In the genomic region with DNA sequence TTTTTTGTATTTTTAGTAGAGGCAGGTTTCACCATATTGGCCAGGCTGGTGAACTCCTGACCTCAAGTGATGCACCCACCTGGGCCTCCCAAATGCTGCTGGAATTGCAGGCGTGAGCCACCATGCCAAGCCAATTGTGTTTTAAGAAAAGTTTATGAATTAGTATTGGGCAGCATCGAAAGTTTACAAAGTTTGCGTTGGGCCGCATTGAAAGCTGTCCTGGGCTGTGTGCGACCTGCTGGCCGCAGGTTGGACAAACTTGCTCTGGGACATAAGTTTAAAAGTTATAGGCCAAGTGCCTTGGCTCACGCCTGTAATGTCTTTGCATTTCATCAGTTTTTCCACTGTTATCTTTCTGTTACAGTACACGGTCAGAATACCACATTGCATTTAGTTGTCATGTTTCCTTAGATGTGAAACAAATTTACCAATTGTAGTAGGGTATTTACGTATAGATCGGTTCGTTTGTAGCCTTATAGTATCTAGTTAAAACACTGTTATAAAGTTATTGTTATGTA, we compare ENCODE assay signal across 1 cellular context.
A peak's percentile ranks its signal among the peaks of the same experiment; 100 is the strongest.
TF ChIP-seq lines count a peak whose summit lies in the region.

No MANE protein-coding gene starts in this region.

TF ChIP-seq in K562, 482 proteins besides CTCF, POLR2A, EP300 and RAD21 (continued from another document and continues in another):
- TF ChIP-seq, protein P1, sequence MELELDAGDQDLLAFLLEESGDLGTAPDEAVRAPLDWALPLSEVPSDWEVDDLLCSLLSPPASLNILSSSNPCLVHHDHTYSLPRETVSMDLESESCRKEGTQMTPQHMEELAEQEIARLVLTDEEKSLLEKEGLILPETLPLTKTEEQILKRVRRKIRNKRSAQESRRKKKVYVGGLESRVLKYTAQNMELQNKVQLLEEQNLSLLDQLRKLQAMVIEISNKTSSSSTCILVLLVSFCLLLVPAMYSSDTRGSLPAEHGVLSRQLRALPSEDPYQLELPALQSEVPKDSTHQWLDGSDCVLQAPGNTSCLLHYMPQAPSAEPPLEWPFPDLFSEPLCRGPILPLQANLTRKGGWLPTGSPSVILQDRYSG (tag; conservative IDR thresholded peaks at IDR 0.05; ENCODE audit: low read depth): no peak
- TF ChIP-seq SUPT5H (IDR thresholded peaks at IDR 0.05): no peak
- TF ChIP-seq ZNF143 (CRISPR knock-in tag; IDR thresholded peaks at IDR 0.05): no peak
- peak; percentile 47; the same call in 1 of the 2 replicates for TF ChIP-seq ZNF668 (CRISPR knock-in tag; IDR thresholded peaks at IDR 0.05)
- TF ChIP-seq, protein P2, sequence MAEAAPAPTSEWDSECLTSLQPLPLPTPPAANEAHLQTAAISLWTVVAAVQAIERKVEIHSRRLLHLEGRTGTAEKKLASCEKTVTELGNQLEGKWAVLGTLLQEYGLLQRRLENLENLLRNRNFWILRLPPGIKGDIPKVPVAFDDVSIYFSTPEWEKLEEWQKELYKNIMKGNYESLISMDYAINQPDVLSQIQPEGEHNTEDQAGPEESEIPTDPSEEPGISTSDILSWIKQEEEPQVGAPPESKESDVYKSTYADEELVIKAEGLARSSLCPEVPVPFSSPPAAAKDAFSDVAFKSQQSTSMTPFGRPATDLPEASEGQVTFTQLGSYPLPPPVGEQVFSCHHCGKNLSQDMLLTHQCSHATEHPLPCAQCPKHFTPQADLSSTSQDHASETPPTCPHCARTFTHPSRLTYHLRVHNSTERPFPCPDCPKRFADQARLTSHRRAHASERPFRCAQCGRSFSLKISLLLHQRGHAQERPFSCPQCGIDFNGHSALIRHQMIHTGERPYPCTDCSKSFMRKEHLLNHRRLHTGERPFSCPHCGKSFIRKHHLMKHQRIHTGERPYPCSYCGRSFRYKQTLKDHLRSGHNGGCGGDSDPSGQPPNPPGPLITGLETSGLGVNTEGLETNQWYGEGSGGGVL (CRISPR knock-in tag; IDR thresholded peaks at IDR 0.05): peak; percentile 52; the same call in 1 of the 2 replicates
- TF ChIP-seq, protein P3, sequence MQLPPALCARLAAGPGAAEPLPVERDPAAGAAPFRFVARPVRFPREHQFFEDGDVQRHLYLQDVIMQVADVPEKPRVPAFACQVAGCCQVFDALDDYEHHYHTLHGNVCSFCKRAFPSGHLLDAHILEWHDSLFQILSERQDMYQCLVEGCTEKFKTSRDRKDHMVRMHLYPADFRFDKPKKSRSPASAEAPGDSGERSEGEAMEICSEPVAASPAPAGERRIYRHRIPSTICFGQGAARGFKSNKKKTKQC (CRISPR knock-in tag; IDR thresholded peaks at IDR 0.05): no peak
- no peak for TF ChIP-seq PYGO2 (tag; IDR thresholded peaks at IDR 0.05)
- TF ChIP-seq, protein P4, sequence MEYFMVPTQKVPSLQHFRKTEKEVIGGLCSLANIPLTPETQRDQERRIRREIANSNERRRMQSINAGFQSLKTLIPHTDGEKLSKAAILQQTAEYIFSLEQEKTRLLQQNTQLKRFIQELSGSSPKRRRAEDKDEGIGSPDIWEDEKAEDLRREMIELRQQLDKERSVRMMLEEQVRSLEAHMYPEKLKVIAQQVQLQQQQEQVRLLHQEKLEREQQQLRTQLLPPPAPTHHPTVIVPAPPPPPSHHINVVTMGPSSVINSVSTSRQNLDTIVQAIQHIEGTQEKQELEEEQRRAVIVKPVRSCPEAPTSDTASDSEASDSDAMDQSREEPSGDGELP (CRISPR knock-in tag; IDR thresholded peaks at IDR 0.05; ENCODE audit: borderline replicate concordance): peak; percentile 42; the same call in 1 of the 2 replicates
- TF ChIP-seq, protein P5, sequence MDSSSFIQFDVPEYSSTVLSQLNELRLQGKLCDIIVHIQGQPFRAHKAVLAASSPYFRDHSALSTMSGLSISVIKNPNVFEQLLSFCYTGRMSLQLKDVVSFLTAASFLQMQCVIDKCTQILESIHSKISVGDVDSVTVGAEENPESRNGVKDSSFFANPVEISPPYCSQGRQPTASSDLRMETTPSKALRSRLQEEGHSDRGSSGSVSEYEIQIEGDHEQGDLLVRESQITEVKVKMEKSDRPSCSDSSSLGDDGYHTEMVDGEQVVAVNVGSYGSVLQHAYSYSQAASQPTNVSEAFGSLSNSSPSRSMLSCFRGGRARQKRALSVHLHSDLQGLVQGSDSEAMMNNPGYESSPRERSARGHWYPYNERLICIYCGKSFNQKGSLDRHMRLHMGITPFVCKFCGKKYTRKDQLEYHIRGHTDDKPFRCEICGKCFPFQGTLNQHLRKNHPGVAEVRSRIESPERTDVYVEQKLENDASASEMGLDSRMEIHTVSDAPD (CRISPR knock-in tag; IDR thresholded peaks at IDR 0.05): no peak
- TF ChIP-seq, protein P6, sequence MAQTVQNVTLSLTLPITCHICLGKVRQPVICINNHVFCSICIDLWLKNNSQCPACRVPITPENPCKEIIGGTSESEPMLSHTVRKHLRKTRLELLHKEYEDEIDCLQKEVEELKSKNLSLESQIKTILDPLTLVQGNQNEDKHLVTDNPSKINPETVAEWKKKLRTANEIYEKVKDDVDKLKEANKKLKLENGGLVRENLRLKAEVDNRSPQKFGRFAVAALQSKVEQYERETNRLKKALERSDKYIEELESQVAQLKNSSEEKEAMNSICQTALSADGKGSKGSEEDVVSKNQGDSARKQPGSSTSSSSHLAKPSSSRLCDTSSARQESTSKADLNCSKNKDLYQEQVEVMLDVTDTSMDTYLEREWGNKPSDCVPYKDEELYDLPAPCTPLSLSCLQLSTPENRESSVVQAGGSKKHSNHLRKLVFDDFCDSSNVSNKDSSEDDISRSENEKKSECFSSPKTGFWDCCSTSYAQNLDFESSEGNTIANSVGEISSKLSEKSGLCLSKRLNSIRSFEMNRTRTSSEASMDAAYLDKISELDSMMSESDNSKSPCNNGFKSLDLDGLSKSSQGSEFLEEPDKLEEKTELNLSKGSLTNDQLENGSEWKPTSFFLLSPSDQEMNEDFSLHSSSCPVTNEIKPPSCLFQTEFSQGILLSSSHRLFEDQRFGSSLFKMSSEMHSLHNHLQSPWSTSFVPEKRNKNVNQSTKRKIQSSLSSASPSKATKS (CRISPR knock-in tag; IDR thresholded peaks at IDR 0.05): no peak
- no peak for TF ChIP-seq PHF20 (IDR thresholded peaks at IDR 0.05; ENCODE audit: partially characterized antibody)
- TF ChIP-seq PRMT5 (CRISPR knock-in tag; IDR thresholded peaks at IDR 0.05): no peak
- TF ChIP-seq POLR2AphosphoS2 (IDR thresholded peaks at IDR 0.05; ENCODE audit: low read length): no peak
- TF ChIP-seq ZNF707 (CRISPR knock-in tag; conservative IDR thresholded peaks at IDR 0.05): no peak
- TF ChIP-seq RBM14 (IDR thresholded peaks at IDR 0.05; ENCODE audit: borderline replicate concordance, insufficient read depth, low read depth, low read length): no peak
- TF ChIP-seq, protein P7, sequence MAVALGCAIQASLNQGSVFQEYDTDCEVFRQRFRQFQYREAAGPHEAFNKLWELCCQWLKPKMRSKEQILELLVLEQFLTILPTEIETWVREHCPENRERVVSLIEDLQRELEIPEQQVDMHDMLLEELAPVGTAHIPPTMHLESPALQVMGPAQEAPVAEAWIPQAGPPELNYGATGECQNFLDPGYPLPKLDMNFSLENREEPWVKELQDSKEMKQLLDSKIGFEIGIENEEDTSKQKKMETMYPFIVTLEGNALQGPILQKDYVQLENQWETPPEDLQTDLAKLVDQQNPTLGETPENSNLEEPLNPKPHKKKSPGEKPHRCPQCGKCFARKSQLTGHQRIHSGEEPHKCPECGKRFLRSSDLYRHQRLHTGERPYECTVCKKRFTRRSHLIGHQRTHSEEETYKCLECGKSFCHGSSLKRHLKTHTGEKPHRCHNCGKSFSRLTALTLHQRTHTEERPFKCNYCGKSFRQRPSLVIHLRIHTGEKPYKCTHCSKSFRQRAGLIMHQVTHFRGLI (CRISPR knock-in tag; IDR thresholded peaks at IDR 0.05): peak; percentile 23; the same call in 1 of the 2 replicates
- no peak for TF ChIP-seq HCFC1 (IDR thresholded peaks at IDR 0.05; ENCODE audit: low read depth, low read length)
- no peak for TF ChIP-seq HNRNPUL1 (IDR thresholded peaks at IDR 0.05; ENCODE audit: low read length)
- TF ChIP-seq ZNF23 (CRISPR knock-in tag; IDR thresholded peaks at IDR 0.05): no peak
- TF ChIP-seq, protein P8, sequence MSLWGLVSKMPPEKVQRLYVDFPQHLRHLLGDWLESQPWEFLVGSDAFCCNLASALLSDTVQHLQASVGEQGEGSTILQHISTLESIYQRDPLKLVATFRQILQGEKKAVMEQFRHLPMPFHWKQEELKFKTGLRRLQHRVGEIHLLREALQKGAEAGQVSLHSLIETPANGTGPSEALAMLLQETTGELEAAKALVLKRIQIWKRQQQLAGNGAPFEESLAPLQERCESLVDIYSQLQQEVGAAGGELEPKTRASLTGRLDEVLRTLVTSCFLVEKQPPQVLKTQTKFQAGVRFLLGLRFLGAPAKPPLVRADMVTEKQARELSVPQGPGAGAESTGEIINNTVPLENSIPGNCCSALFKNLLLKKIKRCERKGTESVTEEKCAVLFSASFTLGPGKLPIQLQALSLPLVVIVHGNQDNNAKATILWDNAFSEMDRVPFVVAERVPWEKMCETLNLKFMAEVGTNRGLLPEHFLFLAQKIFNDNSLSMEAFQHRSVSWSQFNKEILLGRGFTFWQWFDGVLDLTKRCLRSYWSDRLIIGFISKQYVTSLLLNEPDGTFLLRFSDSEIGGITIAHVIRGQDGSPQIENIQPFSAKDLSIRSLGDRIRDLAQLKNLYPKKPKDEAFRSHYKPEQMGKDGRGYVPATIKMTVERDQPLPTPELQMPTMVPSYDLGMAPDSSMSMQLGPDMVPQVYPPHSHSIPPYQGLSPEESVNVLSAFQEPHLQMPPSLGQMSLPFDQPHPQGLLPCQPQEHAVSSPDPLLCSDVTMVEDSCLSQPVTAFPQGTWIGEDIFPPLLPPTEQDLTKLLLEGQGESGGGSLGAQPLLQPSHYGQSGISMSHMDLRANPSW (CRISPR knock-in tag; IDR thresholded peaks at IDR 0.05): no peak
- no peak for TF ChIP-seq PHB2 (IDR thresholded peaks at IDR 0.05; ENCODE audit: low read depth)
- 0 out of 4 replicates have a peak, but pooled peaks of 1 of the 2 experiments have one; percentile 25 for TF ChIP-seq MAZ (CRISPR knock-in tag; conservative IDR thresholded peaks at IDR 0.05 in 1 of 2, IDR thresholded peaks at IDR 0.05 in 1 of 2)
- TF ChIP-seq CEBPG (CRISPR knock-in tag; IDR thresholded peaks at IDR 0.05): peak; percentile 98
- TF ChIP-seq CEBPG (tag; conservative IDR thresholded peaks at IDR 0.05 in 1 of 2, IDR thresholded peaks at IDR 0.05 in 1 of 2): peak in 1 of 2 experiments; percentile 94; a peak in 3 of 4 replicates
- no peak for TF ChIP-seq TGIF2 (CRISPR knock-in tag; IDR thresholded peaks at IDR 0.05)
- no peak for TF ChIP-seq ZNF76 (CRISPR knock-in tag; IDR thresholded peaks at IDR 0.05; ENCODE audit: borderline replicate concordance)
- 0 out of 2 replicates have a peak, but pooled peaks have one; percentile 50 for TF ChIP-seq SMARCC2 (IDR thresholded peaks at IDR 0.05; ENCODE audit: low read depth)
- no peak for TF ChIP-seq SMAD2 (IDR thresholded peaks at IDR 0.05; ENCODE audit: low read depth, low read length)
- peak; percentile 84; the same call in 1 of the 2 replicates for TF ChIP-seq DPF2 (IDR thresholded peaks at IDR 0.05)
- TF ChIP-seq NR2C2 (CRISPR knock-in tag; IDR thresholded peaks at IDR 0.05): no peak
- TF ChIP-seq NR2C2 (tag; IDR thresholded peaks at IDR 0.05): peak; percentile 86
- TF ChIP-seq STAT5A (IDR thresholded peaks at IDR 0.05; ENCODE audit: borderline replicate concordance, low read length): peak; percentile 41
- no peak for TF ChIP-seq MAFF (IDR thresholded peaks at IDR 0.05; ENCODE audit: low read length)
- no peak for TF ChIP-seq ZZZ3 (IDR thresholded peaks at IDR 0.05)
- no peak for TF ChIP-seq ZC3H8 (IDR thresholded peaks at IDR 0.05)
- no peak for TF ChIP-seq ZNF699 (CRISPR knock-in tag; IDR thresholded peaks at IDR 0.05; ENCODE audit: insufficient replicate concordance)
- TF ChIP-seq MTA1 (IDR thresholded peaks at IDR 0.05; ENCODE audit: borderline replicate concordance): no peak
- no peak for TF ChIP-seq PHF8 (IDR thresholded peaks at IDR 0.05; ENCODE audit: borderline replicate concordance, low read length)
- TF ChIP-seq, protein P9, sequence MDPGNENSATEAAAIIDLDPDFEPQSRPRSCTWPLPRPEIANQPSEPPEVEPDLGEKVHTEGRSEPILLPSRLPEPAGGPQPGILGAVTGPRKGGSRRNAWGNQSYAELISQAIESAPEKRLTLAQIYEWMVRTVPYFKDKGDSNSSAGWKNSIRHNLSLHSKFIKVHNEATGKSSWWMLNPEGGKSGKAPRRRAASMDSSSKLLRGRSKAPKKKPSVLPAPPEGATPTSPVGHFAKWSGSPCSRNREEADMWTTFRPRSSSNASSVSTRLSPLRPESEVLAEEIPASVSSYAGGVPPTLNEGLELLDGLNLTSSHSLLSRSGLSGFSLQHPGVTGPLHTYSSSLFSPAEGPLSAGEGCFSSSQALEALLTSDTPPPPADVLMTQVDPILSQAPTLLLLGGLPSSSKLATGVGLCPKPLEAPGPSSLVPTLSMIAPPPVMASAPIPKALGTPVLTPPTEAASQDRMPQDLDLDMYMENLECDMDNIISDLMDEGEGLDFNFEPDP (CRISPR knock-in tag; IDR thresholded peaks at IDR 0.05): no peak
- no peak for TF ChIP-seq DACH1 (IDR thresholded peaks at IDR 0.05; ENCODE audit: partially characterized antibody)
- TF ChIP-seq, protein P10, sequence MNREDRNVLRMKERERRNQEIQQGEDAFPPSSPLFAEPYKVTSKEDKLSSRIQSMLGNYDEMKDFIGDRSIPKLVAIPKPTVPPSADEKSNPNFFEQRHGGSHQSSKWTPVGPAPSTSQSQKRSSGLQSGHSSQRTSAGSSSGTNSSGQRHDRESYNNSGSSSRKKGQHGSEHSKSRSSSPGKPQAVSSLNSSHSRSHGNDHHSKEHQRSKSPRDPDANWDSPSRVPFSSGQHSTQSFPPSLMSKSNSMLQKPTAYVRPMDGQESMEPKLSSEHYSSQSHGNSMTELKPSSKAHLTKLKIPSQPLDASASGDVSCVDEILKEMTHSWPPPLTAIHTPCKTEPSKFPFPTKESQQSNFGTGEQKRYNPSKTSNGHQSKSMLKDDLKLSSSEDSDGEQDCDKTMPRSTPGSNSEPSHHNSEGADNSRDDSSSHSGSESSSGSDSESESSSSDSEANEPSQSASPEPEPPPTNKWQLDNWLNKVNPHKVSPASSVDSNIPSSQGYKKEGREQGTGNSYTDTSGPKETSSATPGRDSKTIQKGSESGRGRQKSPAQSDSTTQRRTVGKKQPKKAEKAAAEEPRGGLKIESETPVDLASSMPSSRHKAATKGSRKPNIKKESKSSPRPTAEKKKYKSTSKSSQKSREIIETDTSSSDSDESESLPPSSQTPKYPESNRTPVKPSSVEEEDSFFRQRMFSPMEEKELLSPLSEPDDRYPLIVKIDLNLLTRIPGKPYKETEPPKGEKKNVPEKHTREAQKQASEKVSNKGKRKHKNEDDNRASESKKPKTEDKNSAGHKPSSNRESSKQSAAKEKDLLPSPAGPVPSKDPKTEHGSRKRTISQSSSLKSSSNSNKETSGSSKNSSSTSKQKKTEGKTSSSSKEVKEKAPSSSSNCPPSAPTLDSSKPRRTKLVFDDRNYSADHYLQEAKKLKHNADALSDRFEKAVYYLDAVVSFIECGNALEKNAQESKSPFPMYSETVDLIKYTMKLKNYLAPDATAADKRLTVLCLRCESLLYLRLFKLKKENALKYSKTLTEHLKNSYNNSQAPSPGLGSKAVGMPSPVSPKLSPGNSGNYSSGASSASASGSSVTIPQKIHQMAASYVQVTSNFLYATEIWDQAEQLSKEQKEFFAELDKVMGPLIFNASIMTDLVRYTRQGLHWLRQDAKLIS (CRISPR knock-in tag; IDR thresholded peaks at IDR 0.05): no peak
- TF ChIP-seq POLR2G (IDR thresholded peaks at IDR 0.05; ENCODE audit: low read depth, low read length): peak; percentile 65
- peak; percentile 63 for TF ChIP-seq MTA2 (IDR thresholded peaks at IDR 0.05; ENCODE audit: low read depth)
- TF ChIP-seq ARNT (IDR thresholded peaks at IDR 0.05): peak in 1 of 2 experiments; percentile 84; a peak in 2 of 4 replicates
- TF ChIP-seq LARP7 (IDR thresholded peaks at IDR 0.05): no peak
- TF ChIP-seq BRF1 (IDR thresholded peaks at IDR 0.05; ENCODE audit: borderline replicate concordance, extremely low read depth, insufficient read length): no peak
- no peak for TF ChIP-seq ZNF184 (CRISPR knock-in tag; IDR thresholded peaks at IDR 0.05)
- TF ChIP-seq SAFB (IDR thresholded peaks at IDR 0.05; ENCODE audit: borderline replicate concordance, low read depth, low read length): no peak
- peak; percentile 90 for TF ChIP-seq ZNF175 (CRISPR knock-in tag; IDR thresholded peaks at IDR 0.05; ENCODE audit: low read depth)
